10 cellular contexts compared by ENCODE assay signal in the genomic region with DNA sequence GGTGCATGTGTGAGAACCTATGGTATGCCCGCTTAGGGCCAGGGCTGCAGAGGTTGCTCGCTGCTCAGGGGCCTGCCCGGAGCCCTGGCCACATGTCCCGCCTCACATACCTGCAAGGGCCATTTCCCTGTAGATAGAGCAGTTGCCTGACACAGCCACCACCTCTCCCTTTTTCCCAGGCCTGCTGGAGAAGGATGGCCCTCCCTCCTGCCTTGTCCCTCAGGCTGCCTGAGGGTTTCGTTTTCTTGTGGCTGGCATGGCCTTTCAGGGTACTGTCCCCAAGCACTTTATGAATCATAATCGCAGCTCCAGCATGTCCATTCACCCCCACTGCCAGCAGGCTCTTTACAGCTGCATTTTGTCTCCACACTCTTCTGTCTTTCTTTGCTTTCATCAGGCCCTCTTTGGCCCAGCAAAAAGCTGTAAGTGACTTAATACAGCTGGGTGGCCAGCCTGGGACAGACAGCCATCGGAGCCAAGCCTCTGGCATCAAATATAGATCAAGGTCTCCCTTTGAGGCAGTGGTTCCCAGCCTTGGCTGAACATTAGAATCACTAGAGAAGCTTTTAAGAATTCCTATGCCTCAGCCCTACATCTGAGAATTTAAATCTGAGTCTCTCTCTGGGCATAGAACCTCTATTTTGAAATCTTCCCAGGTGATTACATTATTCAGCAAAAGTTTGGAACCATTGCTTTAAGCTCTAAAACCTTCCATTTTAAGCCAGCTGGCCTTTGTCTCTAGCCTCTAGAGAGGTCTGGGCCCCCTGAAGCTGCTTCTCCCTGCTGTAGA.
DNase-seq lines count a peak whose midpoint lies in the region; ATAC-seq, FAIRE-seq and TF ChIP-seq lines count a peak whose summit lies in the region.
"Had no signal": no experiment of that assay in that cellular context is flagged by ENCODE, and none has a peak within 500 bp of the region (broad histone marks: within the 10 kb centered on the region; RNA-seq: fewer than 3 reads in every experiment).

No MANE protein-coding gene starts in this region.

- H3K36me3 ChIP-seq in PC-9 (ENCODE audit: low read depth), result peaks cover 36% of the 10 kb centered on the region
- no peaks in the 10 kb centered on the region for H3K36me3 ChIP-seq in fibroblast of lung (ENCODE audit: control insufficient read depth, insufficient read depth, low read length)
- no peaks in the 10 kb centered on the region for H3K36me3 ChIP-seq in neural progenitor cell

- H2AFZ ChIP-seq in PC-9, result no peak overlapping the region
- no peak overlapping the region for H2AFZ ChIP-seq in fibroblast of lung (ENCODE audit: low read length)
- H2AFZ ChIP-seq in neural progenitor cell (replicated peaks), result no peak overlapping the region

- H3K27me3 Mint-ChIP-seq in neural progenitor cell (ENCODE audit: insufficient read depth, low read depth), result peaks cover 5% of the 10 kb centered on the region

- CTCF ChIA-PET in A549 (lab: Yijun Ruan, JAX), result interaction anchor here (0.8 to 2.2 kb wide), 7 partner anchors 8 to 110 kb away, joined by 3 to 8 read pairs (median 5); no protein-coding TSS in a partner anchor
- CTCF ChIA-PET in PC-9 (lab: Charles Lee), result interaction anchor here (0.8 to 1.2 kb wide), 2 partner anchors 56 to 80 kb away, joined by 3 to 5 read pairs; no protein-coding TSS in a partner anchor

- no peaks in the 10 kb centered on the region for H3K9me3 Mint-ChIP-seq in neural progenitor cell

- no peak for TF ChIP-seq POLR2A in A549 (IDR thresholded peaks at IDR 0.05; ENCODE audit: low read length)

- DNase-seq in A549 (ENCODE audit: low read depth in 1 of 2, low spot score in 1 of 2), result no peak
- DNase-seq in PC-9, result peak; percentile 64 to 84
- DNase-seq in fibroblast of lung (ENCODE audit: low read depth in 2 of 2), result peak in 1 of 2 donors; percentile 82
- DNase-seq in neural progenitor cell (ENCODE audit: low spot score), result no peak
- DNase-seq: cerebellar nuclear complex, NCI-H2227 treated with DMSO at 0.1 percent for 48 hours had no signal

- H4K20me1 ChIP-seq in PC-9 (ENCODE audit: insufficient read depth) (peaks cover 99% of the 10 kb centered on the region), fibroblast of lung (ENCODE audit: control insufficient read depth, extremely low read depth, insufficient read depth, low read length) (no peaks in the 10 kb centered on the region), neural progenitor cell (ENCODE audit: low read depth) (peaks cover 35% of the 10 kb centered on the region)

- H3K36me3 Mint-ChIP-seq in neural progenitor cell, result peaks cover 4% of the 10 kb centered on the region

- H3K4me1 ChIP-seq in A549 (peaks cover 77% of the 10 kb centered on the region), PC-9 (replicated peaks; ENCODE audit: insufficient read depth) (peaks cover 52% of the 10 kb centered on the region), fibroblast of lung (ENCODE audit: control insufficient read depth, extremely low read depth, insufficient read depth, low read length) (peaks cover 27% of the 10 kb centered on the region), neural progenitor cell (peaks cover 19% of the 10 kb centered on the region)

- no peak for FAIRE-seq in A549 (lab: Jason Lieb, UNC)

- H3K4me2 ChIP-seq in A549, result peak overlapping the region; percentile 46
- peak overlapping the region; percentile 17; the same call in 1 of the 2 replicates for H3K4me2 ChIP-seq in PC-9
- H3K4me2 ChIP-seq in fibroblast of lung (ENCODE audit: extremely low read depth, insufficient read depth, low read length), result peak overlapping the region; percentile 16
- H3K4me2 ChIP-seq in neural progenitor cell, result no peak overlapping the region

- TF ChIP-seq EP300 in A549 (IDR thresholded peaks at IDR 0.05), result no peak

- TF ChIP-seq CTCF in A549 (IDR thresholded peaks at IDR 0.05), result no peak
- no peak for TF ChIP-seq CTCF in PC-9 (conservative IDR thresholded peaks at IDR 0.05)
- no peak for TF ChIP-seq CTCF in fibroblast of lung (conservative IDR thresholded peaks at IDR 0.05 in 1 of 2, IDR thresholded peaks at IDR 0.05 in 1 of 2; ENCODE audit: low read depth in 1 of 2, low read length in 2 of 2)
- no peak for TF ChIP-seq CTCF in neural progenitor cell (IDR thresholded peaks at IDR 0.05)

- no peaks in the 10 kb centered on the region for H3K9me2 ChIP-seq in PC-9 (ENCODE audit: insufficient read depth)

- H3K4me3 Mint-ChIP-seq in neural progenitor cell, result no peak overlapping the region

- H3F3A ChIP-seq in PC-9 (ENCODE audit: insufficient read depth, low read depth) (peaks cover 84% of the 10 kb centered on the region), neural progenitor cell (ENCODE audit: low read depth) (no peaks in the 10 kb centered on the region)

- H3K4me3 ChIP-seq in A549 (no peak overlapping the region), PC-9 (no peak overlapping the region), fibroblast of lung (replicated peaks in 1 of 4; ENCODE audit: control extremely low read depth in 1 of 4, insufficient read depth in 1 of 4, low read depth in 3 of 4, low read length in 4 of 4) (no peak overlapping the region), neural progenitor cell (no peak overlapping the region)

- no peak for TF ChIP-seq RAD21 in A549 (conservative IDR thresholded peaks at IDR 0.05 in 1 of 2, IDR thresholded peaks at IDR 0.05 in 1 of 2)

- H3K27ac ChIP-seq in A549 (peak overlapping the region; percentile 38 to 74), PC-9 (peak overlapping the region; percentile 60), fibroblast of lung (ENCODE audit: insufficient read depth, low read length) (peak overlapping the region; percentile 4), neural progenitor cell (no peak overlapping the region)

- no TSS peak for BruUV-seq in PC-9 (replicated peaks; lab: Mats Ljungman, UMichigan)

- peak overlapping the region; percentile 92 for H3K27ac Mint-ChIP-seq in neural progenitor cell

- H3K79me2 ChIP-seq in PC-9 (ENCODE audit: low read depth), result peaks cover 100% of the 10 kb centered on the region
- H3K79me2 ChIP-seq in fibroblast of lung (ENCODE audit: control insufficient read depth, insufficient read depth, low read length), result peaks cover 79% of the 10 kb centered on the region
- peaks cover 24% of the 10 kb centered on the region for H3K79me2 ChIP-seq in neural progenitor cell (ENCODE audit: low read depth)

- ATAC-seq in A549, result no peak; a peak in 1 of 6 replicates
- ATAC-seq in GM18517 (IDR thresholded peaks at IDR 0.05; ENCODE audit: unreplicated experiment), result no peak
- no peak for ATAC-seq in HG03469 (IDR thresholded peaks at IDR 0.05; ENCODE audit: unreplicated experiment)
- no peak for ATAC-seq in GM18520 (IDR thresholded peaks at IDR 0.05; ENCODE audit: unreplicated experiment)
- ATAC-seq in GM18909 (IDR thresholded peaks at IDR 0.05; ENCODE audit: poor library complexity, unreplicated experiment), result no peak

- H3K9ac ChIP-seq in fibroblast of lung (ENCODE audit: insufficient read depth, low read length) (no peak overlapping the region), neural progenitor cell (no peak overlapping the region)

- WGBS in A549 (ENCODE audit: missing lambda C conversion rate), result 78% methylated on average over 7 of the region's 7 CpGs

- no peaks in the 10 kb centered on the region for H3K9me3 ChIP-seq in A549
- no peaks in the 10 kb centered on the region for H3K9me3 ChIP-seq in PC-9 (ENCODE audit: insufficient read depth, low read depth)
- no peaks in the 10 kb centered on the region for H3K9me3 ChIP-seq in fibroblast of lung (ENCODE audit: control insufficient read depth, insufficient read depth, low read depth, low read length)
- no peaks in the 10 kb centered on the region for H3K9me3 ChIP-seq in neural progenitor cell (ENCODE audit: low read depth)

- H3K27me3 ChIP-seq in PC-9 (ENCODE audit: insufficient read depth, low read depth) (no peaks in the 10 kb centered on the region), fibroblast of lung (ENCODE audit: control insufficient read depth, insufficient read depth, low read length) (no peaks in the 10 kb centered on the region), neural progenitor cell (no peaks in the 10 kb centered on the region)

- intact Hi-C loops in PC-9 (cut with micrococcal nuclease; ENCODE audit: unreplicated experiment), result no loop called here

- peaks cover 33% of the 10 kb centered on the region for H3K4me1 Mint-ChIP-seq in neural progenitor cell

- POLR2A ChIA-PET in A549 (lab: Yijun Ruan, JAX) (no interaction called here), PC-9 (lab: Charles Lee; ENCODE audit: unreplicated experiment) (interaction anchor here (0.6 to 0.7 kb wide), 4 partner anchors 14 to 64 kb away, joined by 5 to 8 read pairs (median 6); no protein-coding TSS in a partner anchor)

TF ChIP-seq in A549, 52 proteins besides CTCF, POLR2A, EP300 and RAD21:
- no peak for TF ChIP-seq KDM1A (IDR thresholded peaks at IDR 0.05; ENCODE audit: low read depth)
- TF ChIP-seq MAZ (IDR thresholded peaks at IDR 0.05; ENCODE audit: borderline replicate concordance, low read depth, low read length), result no peak
- TF ChIP-seq, protein P1, sequence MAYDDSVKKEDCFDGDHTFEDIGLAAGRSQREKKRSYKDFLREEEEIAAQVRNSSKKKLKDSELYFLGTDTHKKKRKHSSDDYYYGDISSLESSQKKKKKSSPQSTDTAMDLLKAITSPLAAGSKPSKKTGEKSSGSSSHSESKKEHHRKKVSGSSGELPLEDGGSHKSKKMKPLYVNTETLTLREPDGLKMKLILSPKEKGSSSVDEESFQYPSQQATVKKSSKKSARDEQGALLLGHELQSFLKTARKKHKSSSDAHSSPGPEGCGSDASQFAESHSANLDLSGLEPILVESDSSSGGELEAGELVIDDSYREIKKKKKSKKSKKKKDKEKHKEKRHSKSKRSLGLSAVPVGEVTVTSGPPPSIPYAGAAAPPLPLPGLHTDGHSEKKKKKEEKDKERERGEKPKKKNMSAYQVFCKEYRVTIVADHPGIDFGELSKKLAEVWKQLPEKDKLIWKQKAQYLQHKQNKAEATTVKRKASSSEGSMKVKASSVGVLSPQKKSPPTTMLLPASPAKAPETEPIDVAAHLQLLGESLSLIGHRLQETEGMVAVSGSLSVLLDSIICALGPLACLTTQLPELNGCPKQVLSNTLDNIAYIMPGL (CRISPR knock-in tag; IDR thresholded peaks at IDR 0.05; ENCODE audit: borderline replicate concordance), result no peak
- no peak for TF ChIP-seq FOSB (CRISPR knock-in tag; IDR thresholded peaks at IDR 0.05)
- TF ChIP-seq ZSCAN20 (CRISPR knock-in tag; IDR thresholded peaks at IDR 0.05), result no peak
- no peak for TF ChIP-seq HOXB5 (CRISPR knock-in tag; IDR thresholded peaks at IDR 0.05)
- no peak for TF ChIP-seq EHMT2 (IDR thresholded peaks at IDR 0.05; ENCODE audit: low read depth)
- TF ChIP-seq, protein P2, sequence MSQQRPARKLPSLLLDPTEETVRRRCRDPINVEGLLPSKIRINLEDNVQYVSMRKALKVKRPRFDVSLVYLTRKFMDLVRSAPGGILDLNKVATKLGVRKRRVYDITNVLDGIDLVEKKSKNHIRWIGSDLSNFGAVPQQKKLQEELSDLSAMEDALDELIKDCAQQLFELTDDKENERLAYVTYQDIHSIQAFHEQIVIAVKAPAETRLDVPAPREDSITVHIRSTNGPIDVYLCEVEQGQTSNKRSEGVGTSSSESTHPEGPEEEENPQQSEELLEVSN (IDR thresholded peaks at IDR 0.05; ENCODE audit: borderline replicate concordance, low read depth), result no peak
- no peak for TF ChIP-seq FOXS1 (CRISPR knock-in tag; IDR thresholded peaks at IDR 0.05)
- TF ChIP-seq HOXA7 (CRISPR knock-in tag; IDR thresholded peaks at IDR 0.05), result no peak
TF ChIP-seq in A549: peak in this region for 0.

Comparison
In these comparisons a context has a peak if more than half of its experiments do, and no peak if none do; other contexts are left out.
1. DNase-seq: peak in PC-9 (2 of 2); none in A549 (0 of 2) and neural progenitor cell (single experiment).